17 cellular contexts compared by ENCODE assay signal in the genomic region with DNA sequence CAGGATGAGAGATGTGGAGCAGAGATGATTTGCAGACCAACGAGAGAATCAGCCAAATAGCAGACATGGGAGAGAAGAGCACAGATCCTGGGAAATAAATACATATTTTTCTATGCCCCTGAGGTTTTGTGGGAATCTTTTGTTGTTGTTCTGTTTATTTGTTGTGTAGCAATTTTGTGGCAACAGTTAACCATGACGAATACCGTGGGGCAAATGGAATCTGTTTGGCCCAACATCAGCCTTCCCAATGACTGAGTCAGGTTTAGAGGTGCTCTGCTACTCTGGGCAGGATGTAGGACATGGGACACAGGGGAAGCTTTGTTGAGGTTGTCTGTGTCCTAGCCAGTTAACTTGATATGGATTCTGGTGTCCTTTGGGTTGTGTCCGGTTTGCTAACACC. TPM values are rescaled to one million over a fixed set of nuclear protein-coding genes. Genes with fewer than 3 reads are reported as not detected.
DNase-seq lines count a peak whose midpoint lies in the region; ATAC-seq and TF ChIP-seq lines count a peak whose summit lies in the region.
"Had no signal": no experiment of that assay in that cellular context is flagged by ENCODE, and none has a peak within 500 bp of the region (broad histone marks: within the 10 kb centered on the region; RNA-seq: fewer than 3 reads in every experiment).

No MANE protein-coding gene starts in this region.

- H3K4me1 ChIP-seq in GM23338 (ENCODE audit: insufficient read depth) = peaks cover 18% of the 10 kb centered on the region
- H3K4me1 ChIP-seq in adipocyte (ENCODE audit: control insufficient read depth, insufficient read depth, low read length) = peaks cover 23% of the 10 kb centered on the region
- H3K4me1 ChIP-seq in iPS-15b (ENCODE audit: control insufficient read depth, insufficient read depth, low read length) = peaks cover 18% of the 10 kb centered on the region
- no peaks in the 10 kb centered on the region for H3K4me1 ChIP-seq in transverse colon

- in situ Hi-C loops in transverse colon (cut with MboI; ENCODE audit: low pct_ligation_motif_present in 1 of 4, low pct_unique_long_range_greater_than_20kb in 1 of 4, low sequenced_read_pairs in 3 of 4) = no loop called here

- H3K27ac ChIP-seq in GM23338 (ENCODE audit: low read depth) (no peak overlapping the region), transverse colon (no peak overlapping the region)
- H3K27ac ChIP-seq: BLaER1 treated with 17β-estradiol and CSF1 and Interleukin-3, amounts not matched to agents 10 nM and 100 nM; SK-N-MC had no signal

- no peak overlapping the region for H3K27ac Mint-ChIP-seq in GM23338
- H3K27ac Mint-ChIP-seq: T-cell had no signal

- peaks cover 26% of the 10 kb centered on the region for H3K4me1 Mint-ChIP-seq in GM23338
- H3K4me1 Mint-ChIP-seq: T-cell had no signal

- H4K20me1 ChIP-seq in GM23338 (replicated peaks; ENCODE audit: insufficient read depth) = no peaks in the 10 kb centered on the region
- H4K20me1 ChIP-seq: BLaER1 treated with 17β-estradiol and CSF1 and Interleukin-3, amounts not matched to agents 10 nM and 100 nM had no signal

- TF ChIP-seq EP300 in transverse colon (IDR thresholded peaks at IDR 0.05; ENCODE audit: low read depth) = no peak

- H3F3A ChIP-seq in GM23338 (replicated peaks; ENCODE audit: low read depth) = no peaks in the 10 kb centered on the region

- intact Hi-C loops in transverse colon (cut with DNase I; ENCODE audit: low total_unique reads) = no loop called here

- H3K9me3 ChIP-seq in adipocyte (ENCODE audit: control insufficient read depth, low read length) (peaks cover 4% of the 10 kb centered on the region), iPS-15b (ENCODE audit: control insufficient read depth, insufficient read depth, low read length) (peaks cover 2% of the 10 kb centered on the region), transverse colon (peaks cover 0 to 5% of the 10 kb centered on the region in 2 donors)

- H3K27me3 ChIP-seq in GM23338 (ENCODE audit: insufficient read depth) (no peaks in the 10 kb centered on the region), adipocyte (replicated peaks; ENCODE audit: control insufficient read depth, insufficient read depth, low read length) (no peaks in the 10 kb centered on the region), iPS-15b (ENCODE audit: control insufficient read depth, insufficient read depth, low read length) (no peaks in the 10 kb centered on the region), transverse colon (no peaks in the 10 kb centered on the region)
- H3K27me3 ChIP-seq: BLaER1 treated with 17β-estradiol and CSF1 and Interleukin-3, amounts not matched to agents 10 nM and 100 nM had no signal

- peaks cover 1% of the 10 kb centered on the region for H3K27me3 Mint-ChIP-seq in GM23338 (ENCODE audit: insufficient read depth, low read depth, poor library complexity)

- DNase-seq in AG08395 (ENCODE audit: low spot score) = peak; percentile 74
- no peak for DNase-seq in GM23338 (ENCODE audit: low spot score)
- DNase-seq in adipocyte (ENCODE audit: low read depth) = peak; percentile 61
- no peak for DNase-seq in transverse colon
- no peak for DNase-seq in NCI-H1105 treated with DMSO at 0.1 percent for 48 hours (lab: John Stamatoyannopoulos, UW)
- DNase-seq: 8988T, HCEC 1CT, MM.1S, NCI-H1092 treated with DMSO at 0.1 percent for 48 hours, NCI-H1694, Right ventricle myocardium superior, T-cell had no signal

- H3K9ac ChIP-seq in adipocyte (ENCODE audit: low read length) (no peak overlapping the region), iPS-15b (ENCODE audit: low read depth, low read length) (peak overlapping the region; percentile 30)
- H3K9ac ChIP-seq: BLaER1 treated with 17β-estradiol and CSF1 and Interleukin-3, amounts not matched to agents 10 nM and 100 nM had no signal

- H3K4me2 ChIP-seq in GM23338 = no peak overlapping the region
- H3K4me2 ChIP-seq: BLaER1 treated with 17β-estradiol and CSF1 and Interleukin-3, amounts not matched to agents 10 nM and 100 nM had no signal

- H3K36me3 Mint-ChIP-seq in GM23338 (ENCODE audit: low read depth) = peaks cover 5% of the 10 kb centered on the region
- H3K36me3 Mint-ChIP-seq: T-cell had no signal

- H3K9me3 Mint-ChIP-seq in GM23338 = peaks cover 19% of the 10 kb centered on the region

- TF ChIP-seq CTCF in GM23338 (conservative IDR thresholded peaks at IDR 0.05; ENCODE audit: low read depth in 2 of 2) (no peak), transverse colon (IDR thresholded peaks at IDR 0.05) (no peak)

- 72 to 83% methylated on average over 2 to 4 of the region's 4 CpGs for WGBS in transverse colon (ENCODE audit: low coverage in 1 of 2), 2 donors

- no peaks in the 10 kb centered on the region for H3K36me3 ChIP-seq in GM23338 (ENCODE audit: insufficient read depth)
- no peaks in the 10 kb centered on the region for H3K36me3 ChIP-seq in adipocyte (ENCODE audit: control insufficient read depth, insufficient read depth, low read length, severe bottlenecking)
- H3K36me3 ChIP-seq in iPS-15b (ENCODE audit: control insufficient read depth, insufficient read depth, low read length) = no peaks in the 10 kb centered on the region
- H3K36me3 ChIP-seq in transverse colon = no peaks in the 10 kb centered on the region
- H3K36me3 ChIP-seq: BLaER1 treated with 17β-estradiol and CSF1 and Interleukin-3, amounts not matched to agents 10 nM and 100 nM had no signal

- ATAC-seq in GM23338 (no peak), GM19035 (IDR thresholded peaks at IDR 0.05; ENCODE audit: unreplicated experiment) (no peak), GM19351 (IDR thresholded peaks at IDR 0.05; ENCODE audit: unreplicated experiment) (no peak)
- ATAC-seq: T-cell had no signal

- H2AFZ ChIP-seq in GM23338 = peak overlapping the region; percentile 82

- no peaks in the 10 kb centered on the region for H3K9me2 ChIP-seq in GM23338 (ENCODE audit: insufficient read depth)

- no peaks in the 10 kb centered on the region for H3K79me2 ChIP-seq in GM23338 (replicated peaks; ENCODE audit: insufficient read depth)

- no peak for TF ChIP-seq POLR2A in transverse colon (IDR thresholded peaks at IDR 0.05)

- H3K4me3 Mint-ChIP-seq in GM23338 = no peak overlapping the region
- H3K4me3 Mint-ChIP-seq: T-cell had no signal

- H3K4me3 ChIP-seq in GM23338 = no peak overlapping the region
- H3K4me3 ChIP-seq in adipocyte (ENCODE audit: low read length) = no peak overlapping the region
- H3K4me3 ChIP-seq in iPS-15b (ENCODE audit: low read depth, low read length) = no peak overlapping the region
- H3K4me3 ChIP-seq in transverse colon = no peak overlapping the region
- H3K4me3 ChIP-seq: BLaER1 treated with 17β-estradiol and CSF1 and Interleukin-3, amounts not matched to agents 10 nM and 100 nM; SK-N-MC had no signal

TF ChIP-seq in GM23338, 12 proteins besides CTCF, POLR2A, EP300 and RAD21 (continues in another document):
- TF ChIP-seq NANOG (IDR thresholded peaks at IDR 0.05; ENCODE audit: borderline replicate concordance) (no peak), EZH2 (IDR thresholded peaks at IDR 0.05; ENCODE audit: low read depth, unreplicated experiment) (no peak)

RNA-seq across cellular contexts. Expression of a gene that starts 7.9 kb away (rescaled TPM):
- total RNA-seq in GM23338 (2014; rRNA removed; shearing (Covaris generic)) = 7.9 and 14.6 TPM in 2 replicates
- polyA plus RNA-seq in GM23338 (2016; fragmentation: Nextera tagmentation; extraction: Ambion mirVana) = 4.3 and 4.9 TPM in 2 replicates
- 10 to 100 TPM in 3 of 4 donors, 1 to 10 TPM in 1; 8.2 to 33.5 (median 15.2) TPM for total RNA-seq in transverse colon

RNA-seq across cellular contexts. Expression of a gene that starts 12.3 kb away (rescaled TPM):
- 24.3 and 26.0 TPM in 2 replicates for total RNA-seq in GM23338 (2014; rRNA removed; shearing (Covaris generic))
- polyA plus RNA-seq in GM23338 (2016; fragmentation: Nextera tagmentation; extraction: Ambion mirVana) = 23.1 and 24.2 TPM in 2 replicates
- total RNA-seq in transverse colon = 10 to 100 TPM; 12.4 to 26.7 (median 18.3) TPM

RNA-seq across cellular contexts. Expression of a gene that starts 50.3 kb away (rescaled TPM):
- 8.6 and 9.3 TPM in 2 replicates for total RNA-seq in GM23338 (2014; rRNA removed; shearing (Covaris generic))
- polyA plus RNA-seq in GM23338 (2016; fragmentation: Nextera tagmentation; extraction: Ambion mirVana) = 7.2 and 9.1 TPM in 2 replicates
- total RNA-seq in transverse colon = under 1 TPM in 2 of 4 donors, not detected in 2; 0.14 to 0.48 TPM

Comparison
In these comparisons a context has a peak if more than half of its experiments do, and no peak if none do; other contexts are left out.
1. DNase-seq: peak in AG08395 (single experiment) and adipocyte (single experiment); none in GM23338 (single experiment), transverse colon (single experiment) and NCI-H1105 treated with DMSO at 0.1 percent for 48 hours (single experiment).